ENCODE assay signal across 33 cellular contexts in the genomic region with DNA sequence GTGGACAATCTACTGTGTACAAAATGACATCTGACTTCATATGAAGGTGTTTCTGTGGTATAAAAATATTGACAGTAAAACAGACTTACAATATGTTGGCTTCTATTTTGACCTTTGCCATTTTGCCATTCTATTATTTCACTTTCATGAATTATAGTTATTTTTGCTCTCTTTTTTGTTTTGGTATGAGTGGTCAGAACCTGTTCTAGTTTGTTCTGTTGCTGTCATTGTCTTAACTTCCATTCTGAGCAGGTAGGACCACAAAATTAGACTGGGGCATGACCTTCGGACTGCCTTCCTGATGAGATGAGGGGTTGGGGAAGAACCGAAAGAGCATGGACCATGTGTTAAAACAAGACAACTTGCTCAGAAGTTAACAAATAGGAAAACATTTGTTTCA. TPM values are rescaled to one million over a fixed set of nuclear protein-coding genes. Genes with fewer than 3 reads are reported as not detected.
DNase-seq lines count a peak whose midpoint lies in the region; ATAC-seq, FAIRE-seq and TF ChIP-seq lines count a peak whose summit lies in the region.
"Had no signal": no experiment of that assay in that cellular context is flagged by ENCODE, and none has a peak within 500 bp of the region (broad histone marks: within the 10 kb centered on the region; RNA-seq: fewer than 3 reads in every experiment).

No MANE protein-coding gene starts in this region.

- in situ Hi-C loops in HAP-1 (cut with MboI; ENCODE audit: low sequenced_read_pairs) = no loop called here

- H3K9me3 ChIP-seq in HAP-1 = no peaks in the 10 kb centered on the region

- POLR2A ChIA-PET in activated CD8-positive, alpha-beta T cell treated with anti-CD3 and anti-CD28 coated beads for 36 hours (lab: Charles Lee) = no interaction called here

- TF ChIP-seq CTCF in activated CD8-positive, alpha-beta T cell treated with anti-CD3 and anti-CD28 coated beads for 36 hours (IDR thresholded peaks at IDR 0.05) = no peak

- DNase-seq in GM12892 (ENCODE audit: insufficient read length) = no peak
- no peak for DNase-seq in HAP-1 (ENCODE audit: low spot score in 2 of 2)
- no peak for DNase-seq in activated CD8-positive, alpha-beta T cell treated with anti-CD3 and anti-CD28 coated beads for 36 hours
- no peak for DNase-seq in immature natural killer cell
- no peak for DNase-seq in NCI-H146 (lab: John Stamatoyannopoulos, UW)
- DNase-seq: DMS153, DND-41, GM23248, H7, HFFc6, Kasumi-1, MV-4-11, NCI-H1105, NCI-H1436 treated with DMSO at 0.1 percent for 48 hours, NCI-H1930, NCI-H2107, NCI-H524 treated with DMSO at 0.1 percent for 48 hours, NCI-H774, SIG-M5, SW 1271, T1000 had no signal

- no peak overlapping the region for H3K27ac Mint-ChIP-seq in activated CD8-positive, alpha-beta T cell treated with anti-CD3 and anti-CD28 coated beads for 36 hours
- H3K27ac Mint-ChIP-seq in immature natural killer cell = no peak overlapping the region
- H3K27ac Mint-ChIP-seq: HFFc6; T-helper 1 cell treated with Interleukin-12 subunit alpha and Interleukin-12 subunit beta and Interleukin-4 antibody, amounts not matched to agents 30 μg/mL and 1 μg/mL, for 36 hours had no signal

- no peak overlapping the region for H3K4me3 ChIP-seq in HAP-1
- H3K4me3 ChIP-seq: GM23248, K562, SK-N-MC had no signal

- H3K4me3 Mint-ChIP-seq in activated CD8-positive, alpha-beta T cell treated with anti-CD3 and anti-CD28 coated beads for 36 hours = no peak overlapping the region
- no peak overlapping the region for H3K4me3 Mint-ChIP-seq in immature natural killer cell
- H3K4me3 Mint-ChIP-seq: HFFc6; T-helper 1 cell treated with Interleukin-12 subunit alpha and Interleukin-12 subunit beta and Interleukin-4 antibody, amounts not matched to agents 30 μg/mL and 1 μg/mL, for 36 hours had no signal

- H3K4me1 ChIP-seq in HAP-1 = no peaks in the 10 kb centered on the region

- no peak for TF ChIP-seq POLR2A in GM12892 (IDR thresholded peaks at IDR 0.05; ENCODE audit: low read depth, low read length)

- H3K36me3 Mint-ChIP-seq in activated CD8-positive, alpha-beta T cell treated with anti-CD3 and anti-CD28 coated beads for 36 hours (ENCODE audit: low read depth) = no peaks in the 10 kb centered on the region
- H3K36me3 Mint-ChIP-seq in immature natural killer cell = no peaks in the 10 kb centered on the region

- H3K27me3 Mint-ChIP-seq in activated CD8-positive, alpha-beta T cell treated with anti-CD3 and anti-CD28 coated beads for 36 hours = no peaks in the 10 kb centered on the region
- H3K27me3 Mint-ChIP-seq in immature natural killer cell (ENCODE audit: low read depth in 3 of 3) = peaks cover 5 to 7% (median 6%) of the 10 kb centered on the region in 3 donors

- peak; percentile 99 for ATAC-seq in GM19023 (IDR thresholded peaks at IDR 0.05; ENCODE audit: unreplicated experiment)
- peak; percentile 19 for ATAC-seq in GM19468 (IDR thresholded peaks at IDR 0.05; ENCODE audit: extremely low read depth, unreplicated experiment)
- ATAC-seq in HG03066 (IDR thresholded peaks at IDR 0.05; ENCODE audit: low read depth, unreplicated experiment) = peak; percentile 63
- ATAC-seq in activated CD8-positive, alpha-beta T cell treated with anti-CD3 and anti-CD28 coated beads for 36 hours = no peak
- ATAC-seq: K562 had no signal

- no peaks in the 10 kb centered on the region for H3K36me3 ChIP-seq in HAP-1 (replicated peaks)

- no peaks in the 10 kb centered on the region for H3K27me3 ChIP-seq in HAP-1 (ENCODE audit: low read depth)

- CTCF ChIA-PET in activated CD8-positive, alpha-beta T cell treated with anti-CD3 and anti-CD28 coated beads for 36 hours (lab: Charles Lee) = interaction anchor here (0.7 kb wide), 1 partner anchor 13 kb away, joined by 3 read pairs; no protein-coding TSS in a partner anchor

- H3K4me1 Mint-ChIP-seq in activated CD8-positive, alpha-beta T cell treated with anti-CD3 and anti-CD28 coated beads for 36 hours (ENCODE audit: low read depth) = no peaks in the 10 kb centered on the region
- H3K4me1 Mint-ChIP-seq in immature natural killer cell = no peaks in the 10 kb centered on the region

- FAIRE-seq in GM12892 (lab: Jason Lieb, UNC) = peak; percentile 30
- FAIRE-seq: GM19239, HTR-8/SVneo, K562, RCC 7860 had no signal

- no peaks in the 10 kb centered on the region for H3K9me3 Mint-ChIP-seq in activated CD8-positive, alpha-beta T cell treated with anti-CD3 and anti-CD28 coated beads for 36 hours
- H3K9me3 Mint-ChIP-seq in immature natural killer cell = peaks cover 0 to 3% (median 0%) of the 10 kb centered on the region in 6 donors
- H3K9me3 Mint-ChIP-seq: HFFc6 had no signal

- intact Hi-C loops in activated CD8-positive, alpha-beta T cell treated with anti-CD3 and anti-CD28 coated beads for 36 hours (cut with micrococcal nuclease) = no loop called here

RNA-seq across cellular contexts. Expression of a gene that starts 36.5 kb away (rescaled TPM):
- 1.5 TPM for polyA plus RNA-seq in GM12892 (2012; ENCODE audit: missing spikeins)
- total RNA-seq in activated CD8-positive, alpha-beta T cell treated with anti-CD3 and anti-CD28 coated beads for 36 hours = under 1 TPM in 1 of 2 experiments, not detected in 1; 0.25 TPM
- polyA plus RNA-seq in immature natural killer cell = 1 to 10 TPM; 1.7 to 5.8 (median 2.2) TPM
- total RNA-seq: A172, GM23248, H7, HFFc6, K562, MCF 10A had no signal
- polyA plus RNA-seq: BJ, GM23248, K562 had no signal
